ENCODE assay signal across 22 cellular contexts in genomic region chr19:33339750-33340029, GRCh38.
"Had no signal": no experiment of that assay in that cellular context is flagged by ENCODE, and none has a peak within 500 bp of the region (broad histone marks: within the 10 kb centered on the region; RNA-seq: fewer than 3 reads in every experiment).

No MANE protein-coding gene starts in this region.

- H3K36me3 Mint-ChIP-seq: activated naive CD4-positive, alpha-beta T cell treated with anti-CD3 and anti-CD28 coated beads, Interleukin-2, amount 50 U/mL, for 24 hours had no signal

- DNase-seq: activated B cell treated with CpG ODN at 0.5 μM for 24 hours; activated CD8-positive, alpha-beta memory T cell treated with anti-CD3 and anti-CD28 coated beads, Interleukin-2, amount 50 U/mL, for 4 hours; activated CD8-positive, alpha-beta T cell treated with anti-CD3 and anti-CD28 coated beads for 36 hours; activated gamma-delta T cell treated with Interleukin-2 at 50 U/mL for 16 hours; activated T-cell treated with anti-CD3 and anti-CD28 coated beads, Interleukin-2, amount 50 U/mL, for 72 hours; aorta; central memory CD4-positive, alpha-beta T cell; KBM-7; NCI-H1048; NCI-H146; NCI-H187 treated with DMSO at 0.1 percent for 48 hours; NCI-H2081 treated with DMSO at 0.1 percent for 48 hours; NCI-H446; NCI-H524; Right ventricle myocardium superior; T-helper 2 cell; T1000 had no signal

- H3K9me3 ChIP-seq: breast epithelium, SJSA1 had no signal

- H3K36me3 ChIP-seq: breast epithelium, SJSA1 had no signal

- H3K27me3 ChIP-seq: breast epithelium had no signal

- H3K27ac Mint-ChIP-seq: activated B cell treated with CpG ODN at 0.5 μM for 24 hours; activated CD8-positive, alpha-beta T cell treated with anti-CD3 and anti-CD28 coated beads for 36 hours; activated naive CD4-positive, alpha-beta T cell treated with anti-CD3 and anti-CD28 coated beads, Interleukin-2, amount 50 U/mL, for 24 hours; activated T-cell treated with anti-CD3 and anti-CD28 coated beads, Interleukin-2, amount 50 U/mL, for 72 hours; activated T-helper 2 cell treated with anti-CD3 and anti-CD28 coated beads, Interferon-gamma antibody, Interleukin-2, Interleukin-4, amounts not matched to agents 10 μg/mL and 5 μg/mL and 100 μg/mL, durations not matched to agents 14 hours and 24 hours and 36 hours had no signal

- H3K9me3 Mint-ChIP-seq: activated B cell treated with CpG ODN at 0.5 μM for 24 hours; activated CD8-positive, alpha-beta T cell treated with anti-CD3 and anti-CD28 coated beads for 36 hours; activated naive CD4-positive, alpha-beta T cell treated with anti-CD3 and anti-CD28 coated beads, Interleukin-2, amount 50 U/mL, for 24 hours; activated T-cell treated with anti-CD3 and anti-CD28 coated beads, Interleukin-2, amount 50 U/mL, for 72 hours; activated T-helper 2 cell treated with anti-CD3 and anti-CD28 coated beads, Interferon-gamma antibody, Interleukin-2, Interleukin-4, amounts not matched to agents 10 μg/mL and 5 μg/mL and 100 μg/mL, durations not matched to agents 14 hours and 24 hours and 36 hours had no signal

- ATAC-seq: activated CD8-positive, alpha-beta T cell treated with anti-CD3 and anti-CD28 coated beads for 36 hours; activated T-cell treated with anti-CD3 and anti-CD28 coated beads, Interleukin-2, amount 50 U/mL, for 72 hours; SK-N-SH treated with all-trans-retinoic acid at 6 μM for 48 hours had no signal

- H3K4me1 ChIP-seq: breast epithelium, SJSA1 had no signal

- H3K27ac ChIP-seq: breast epithelium, SJSA1 had no signal

- H3K4me1 Mint-ChIP-seq: activated B cell treated with CpG ODN at 0.5 μM for 24 hours; activated naive CD4-positive, alpha-beta T cell treated with anti-CD3 and anti-CD28 coated beads, Interleukin-2, amount 50 U/mL, for 24 hours had no signal

- H3K4me3 Mint-ChIP-seq: activated B cell treated with CpG ODN at 0.5 μM for 24 hours; activated CD8-positive, alpha-beta T cell treated with anti-CD3 and anti-CD28 coated beads for 36 hours; activated naive CD4-positive, alpha-beta T cell treated with anti-CD3 and anti-CD28 coated beads, Interleukin-2, amount 50 U/mL, for 24 hours; activated T-cell treated with anti-CD3 and anti-CD28 coated beads, Interleukin-2, amount 50 U/mL, for 72 hours had no signal

- H3K4me3 ChIP-seq: breast epithelium, SJSA1 had no signal
